8 cellular contexts compared by ENCODE assay signal in the genomic region with DNA sequence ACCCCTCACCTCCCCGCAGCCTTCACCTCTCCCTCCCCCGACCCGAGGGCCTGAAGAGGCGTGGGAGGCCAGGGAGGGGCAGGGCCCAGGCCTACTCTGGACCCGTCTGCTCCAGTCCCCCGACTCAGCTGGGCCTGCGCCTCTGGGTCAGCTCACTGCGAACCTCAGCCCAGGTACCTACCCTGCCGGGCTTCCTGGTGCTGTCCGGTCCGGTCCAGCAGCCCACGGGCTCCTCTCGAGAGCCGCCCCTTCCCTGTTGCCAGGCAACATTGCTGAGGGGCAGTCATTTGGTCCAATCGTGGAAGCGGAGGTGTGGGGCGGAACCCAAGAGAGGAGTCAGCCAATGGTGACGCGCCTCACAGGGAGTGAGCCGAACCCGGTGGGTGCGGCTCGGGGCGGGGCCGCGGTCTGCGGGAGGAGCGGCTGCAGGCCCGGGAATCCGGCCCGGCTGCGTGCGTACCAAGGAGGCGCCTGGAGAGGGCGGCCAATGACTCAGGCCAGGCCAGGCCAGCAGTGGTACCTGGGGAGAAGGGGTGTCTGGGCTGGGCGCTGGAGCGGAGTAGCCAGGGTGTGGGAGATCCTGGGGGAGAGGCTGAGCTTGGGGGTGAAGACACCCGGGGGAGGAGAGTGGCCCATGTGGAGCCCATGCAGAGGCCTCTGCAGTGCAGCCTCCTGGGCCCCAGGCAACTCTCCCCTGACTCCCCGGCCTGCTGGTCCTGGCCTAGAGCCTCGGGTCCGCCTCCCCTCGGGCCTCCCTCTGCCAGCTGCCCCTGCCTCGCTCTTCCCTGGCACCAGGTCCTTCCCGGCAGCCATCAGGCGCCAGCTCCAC. TPM values are rescaled to one million over a fixed set of nuclear protein-coding genes. Genes with fewer than 3 reads are reported as not detected.
A peak's percentile ranks its signal among the peaks of the same experiment; 100 is the strongest.
DNase-seq lines count a peak whose midpoint lies in the region; ATAC-seq and TF ChIP-seq lines count a peak whose summit lies in the region.

A gene with protein sequence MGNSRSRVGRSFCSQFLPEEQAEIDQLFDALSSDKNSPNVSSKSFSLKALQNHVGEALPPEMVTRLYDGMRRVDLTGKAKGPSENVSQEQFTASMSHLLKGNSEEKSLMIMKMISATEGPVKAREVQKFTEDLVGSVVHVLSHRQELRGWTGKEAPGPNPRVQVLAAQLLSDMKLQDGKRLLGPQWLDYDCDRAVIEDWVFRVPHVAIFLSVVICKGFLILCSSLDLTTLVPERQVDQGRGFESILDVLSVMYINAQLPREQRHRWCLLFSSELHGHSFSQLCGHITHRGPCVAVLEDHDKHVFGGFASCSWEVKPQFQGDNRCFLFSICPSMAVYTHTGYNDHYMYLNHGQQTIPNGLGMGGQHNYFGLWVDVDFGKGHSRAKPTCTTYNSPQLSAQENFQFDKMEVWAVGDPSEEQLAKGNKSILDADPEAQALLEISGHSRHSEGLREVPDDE (minus strand): TSS at position 240 of the 829 bp plus-strand sequence. CDS start 6,573 bp downstream, outside the sequence.

- WGBS in suprapubic skin = 2% methylated on average over 21 of the region's 45 CpGs

- TF ChIP-seq EP300 in suprapubic skin (IDR thresholded peaks at IDR 0.05) = no peak

- no peak within 1 kb of the TSS for H3K9ac ChIP-seq in SK-N-MC (ENCODE audit: insufficient read length)

- peak within 1 kb of the TSS; percentile 74 for H3K4me3 ChIP-seq in Jurkat, Clone E6-1 (ENCODE audit: low read length)
- H3K4me3 ChIP-seq in SK-N-MC = peak within 1 kb of the TSS; percentile 83
- peak within 1 kb of the TSS; percentile 77 for H3K4me3 ChIP-seq in suprapubic skin

- peaks cover 27% of the 10 kb centered on the region for H3K4me1 ChIP-seq in suprapubic skin

- H3K36me3 ChIP-seq in SK-N-MC (ENCODE audit: insufficient read depth, low read length) = no peaks in the 10 kb centered on the region
- peaks cover 6% of the 10 kb centered on the region for H3K36me3 ChIP-seq in suprapubic skin

- H3K9me3 ChIP-seq in SK-N-MC (ENCODE audit: low read depth, low read length) (no peaks in the 10 kb centered on the region), suprapubic skin (no peaks in the 10 kb centered on the region)

- H3K27ac ChIP-seq in SK-N-MC (no peak within 1 kb of the TSS), suprapubic skin (peak within 1 kb of the TSS; percentile 76)

- TF ChIP-seq POLR2A in suprapubic skin (IDR thresholded peaks at IDR 0.05) = peak in 1 of 2 donors; percentile 12

- peak; percentile 96 for ATAC-seq in GM21619 (IDR thresholded peaks at IDR 0.05; ENCODE audit: unreplicated experiment)

- TF ChIP-seq CTCF in suprapubic skin (IDR thresholded peaks at IDR 0.05) = no peak

- DNase-seq in DMS79 treated with DMSO at 0.1 percent for 48 hours (lab: John Stamatoyannopoulos, UW) = peak; percentile 77
- DNase-seq in Jurkat, Clone E6-1 (ENCODE audit: low read depth, low spot score) = peak; percentile 94
- DNase-seq in SK-N-MC (ENCODE audit: low read depth, low spot score) = no peak
- DNase-seq in activated naive CD4-positive, alpha-beta T cell treated with anti-CD3 and anti-CD28 coated beads, Interleukin-2, amount 50 U/mL, for 16 hours = peak; percentile 98
- peak; percentile 98 for DNase-seq in germinal center (ENCODE audit: low spot score)
- peak; percentile 82 to 99 (median 97) for DNase-seq in nucleus accumbens (lab: John Stamatoyannopoulos, UW)
- DNase-seq in suprapubic skin (ENCODE audit: low spot score in 2 of 2) = peak; percentile 99

- H3K27me3 ChIP-seq in suprapubic skin = no peaks in the 10 kb centered on the region

RNA-seq across cellular contexts. Expression of the gene that starts here (rescaled TPM):
- polyA plus RNA-seq in Jurkat, Clone E6-1 (2012; ENCODE audit: insufficient read depth, insufficient read length) = 7.7 TPM
- total RNA-seq in suprapubic skin = 10 to 100 TPM in 3 of 4 donors, 1 to 10 TPM in 1; 9.2 to 17.9 (median 13.6) TPM
